In genomic region chr4:151215295-151215694, GRCh38 we compare ENCODE assay signal across 2 cellular contexts.
A peak's percentile ranks its signal among the peaks of the same experiment; 100 is the strongest.
TF ChIP-seq lines count a peak whose summit lies in the region.

No MANE protein-coding gene starts in this region.

TF ChIP-seq in endothelial cell of umbilical vein, 7 proteins besides CTCF, POLR2A, EP300 and RAD21 (continued from another document):
- TF ChIP-seq EZH2 (IDR thresholded peaks at IDR 0.05; ENCODE audit: borderline replicate concordance, low read depth, low read length, severe bottlenecking) (no peak), FOS (IDR thresholded peaks at IDR 0.05; ENCODE audit: borderline replicate concordance, insufficient read depth, low read length) (no peak), POLR2AphosphoS5 (IDR thresholded peaks at IDR 0.05; ENCODE audit: insufficient read depth, low read depth, low read length) (peak; percentile 42), JUN (IDR thresholded peaks at IDR 0.05; ENCODE audit: borderline replicate concordance, insufficient read depth, insufficient read length, low read depth) (no peak), MAX (IDR thresholded peaks at IDR 0.05; ENCODE audit: insufficient read depth, insufficient read length) (no peak)
TF ChIP-seq in endothelial cell of umbilical vein: peak in this region for 2.

TF ChIP-seq in SK-N-SH treated with all-trans-retinoic acid at 6 μM for 48 hours, 23 proteins besides CTCF, POLR2A, EP300 and RAD21:
- TF ChIP-seq, protein P1, sequence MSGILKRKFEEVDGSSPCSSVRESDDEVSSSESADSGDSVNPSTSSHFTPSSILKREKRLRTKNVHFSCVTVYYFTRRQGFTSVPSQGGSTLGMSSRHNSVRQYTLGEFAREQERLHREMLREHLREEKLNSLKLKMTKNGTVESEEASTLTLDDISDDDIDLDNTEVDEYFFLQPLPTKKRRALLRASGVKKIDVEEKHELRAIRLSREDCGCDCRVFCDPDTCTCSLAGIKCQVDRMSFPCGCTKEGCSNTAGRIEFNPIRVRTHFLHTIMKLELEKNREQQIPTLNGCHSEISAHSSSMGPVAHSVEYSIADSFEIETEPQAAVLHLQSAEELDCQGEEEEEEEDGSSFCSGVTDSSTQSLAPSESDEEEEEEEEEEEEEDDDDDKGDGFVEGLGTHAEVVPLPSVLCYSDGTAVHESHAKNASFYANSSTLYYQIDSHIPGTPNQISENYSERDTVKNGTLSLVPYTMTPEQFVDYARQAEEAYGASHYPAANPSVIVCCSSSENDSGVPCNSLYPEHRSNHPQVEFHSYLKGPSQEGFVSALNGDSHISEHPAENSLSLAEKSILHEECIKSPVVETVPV (CRISPR knock-in tag; IDR thresholded peaks at IDR 0.05): no peak
- TF ChIP-seq ZC3H10 (CRISPR knock-in tag; IDR thresholded peaks at IDR 0.05) (no peak), ARNTL (CRISPR knock-in tag; IDR thresholded peaks at IDR 0.05; ENCODE audit: borderline replicate concordance, low read depth) (no peak), OSR1 (CRISPR knock-in tag; IDR thresholded peaks at IDR 0.05) (no peak), ZFP3 (CRISPR knock-in tag; IDR thresholded peaks at IDR 0.05) (no peak), PATZ1 (CRISPR knock-in tag; IDR thresholded peaks at IDR 0.05; ENCODE audit: borderline replicate concordance) (no peak), POU6F1 (CRISPR knock-in tag; IDR thresholded peaks at IDR 0.05; ENCODE audit: borderline replicate concordance, low read depth) (no peak)
